ENCODE assay signal across 1 cellular context in the genomic region with DNA sequence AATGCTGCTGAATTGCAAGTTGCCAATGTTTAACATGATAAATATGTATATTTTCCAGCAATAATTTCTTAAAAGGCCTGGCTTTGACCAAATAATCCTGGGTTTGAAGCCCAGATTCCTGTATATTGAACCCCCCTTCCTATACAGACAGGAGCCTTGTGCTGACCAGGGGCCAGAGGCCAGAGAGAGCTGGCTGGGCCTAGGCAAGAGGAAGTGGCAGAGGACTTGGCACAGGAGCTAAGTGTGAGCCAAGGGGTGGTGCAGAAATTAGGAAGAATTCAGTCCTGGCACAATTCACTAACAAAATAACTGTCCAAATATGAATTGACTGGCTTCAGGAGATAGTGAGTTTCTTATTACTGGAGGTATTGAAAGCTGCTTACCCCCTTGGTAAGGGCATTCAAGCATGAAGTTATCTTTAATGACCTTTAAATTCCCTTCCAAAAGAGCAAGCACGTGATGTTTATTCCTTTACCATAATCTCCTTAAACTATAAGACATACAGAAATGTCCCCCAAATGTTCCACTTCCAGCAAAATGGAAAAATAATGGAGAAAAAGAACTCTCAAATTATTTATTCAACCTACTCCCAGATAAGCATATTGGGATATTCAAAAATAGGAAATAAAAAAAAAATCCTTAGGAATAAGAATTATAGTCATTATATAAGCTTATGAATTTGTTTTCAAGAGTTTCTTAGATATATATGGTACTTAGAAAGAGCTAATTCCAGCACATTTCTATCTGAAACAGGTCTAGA.
TF ChIP-seq lines count a peak whose summit lies in the region.

No MANE protein-coding gene starts in this region.

TF ChIP-seq in HEK293, 187 proteins besides CTCF, POLR2A, EP300 and RAD21 (continued from another document):
- TF ChIP-seq REST (tag by site-specific recombination; IDR thresholded peaks at IDR 0.05) (no peak), ZBTB48 (tag by site-specific recombination; IDR thresholded peaks at IDR 0.05) (peak; percentile 97), ZNF561 (tag by site-specific recombination; IDR thresholded peaks at IDR 0.05; ENCODE audit: borderline replicate concordance) (0 out of 2 replicates have a peak, but pooled peaks have one; percentile 13)
- TF ChIP-seq, protein P1, sequence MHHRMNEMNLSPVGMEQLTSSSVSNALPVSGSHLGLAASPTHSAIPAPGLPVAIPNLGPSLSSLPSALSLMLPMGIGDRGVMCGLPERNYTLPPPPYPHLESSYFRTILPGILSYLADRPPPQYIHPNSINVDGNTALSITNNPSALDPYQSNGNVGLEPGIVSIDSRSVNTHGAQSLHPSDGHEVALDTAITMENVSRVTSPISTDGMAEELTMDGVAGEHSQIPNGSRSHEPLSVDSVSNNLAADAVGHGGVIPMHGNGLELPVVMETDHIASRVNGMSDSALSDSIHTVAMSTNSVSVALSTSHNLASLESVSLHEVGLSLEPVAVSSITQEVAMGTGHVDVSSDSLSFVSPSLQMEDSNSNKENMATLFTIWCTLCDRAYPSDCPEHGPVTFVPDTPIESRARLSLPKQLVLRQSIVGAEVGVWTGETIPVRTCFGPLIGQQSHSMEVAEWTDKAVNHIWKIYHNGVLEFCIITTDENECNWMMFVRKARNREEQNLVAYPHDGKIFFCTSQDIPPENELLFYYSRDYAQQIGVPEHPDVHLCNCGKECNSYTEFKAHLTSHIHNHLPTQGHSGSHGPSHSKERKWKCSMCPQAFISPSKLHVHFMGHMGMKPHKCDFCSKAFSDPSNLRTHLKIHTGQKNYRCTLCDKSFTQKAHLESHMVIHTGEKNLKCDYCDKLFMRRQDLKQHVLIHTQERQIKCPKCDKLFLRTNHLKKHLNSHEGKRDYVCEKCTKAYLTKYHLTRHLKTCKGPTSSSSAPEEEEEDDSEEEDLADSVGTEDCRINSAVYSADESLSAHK (tag by site-specific recombination; IDR thresholded peaks at IDR 0.05), result peak; percentile 52; the same call in 1 of the 2 replicates
